ENCODE assay signal across 8 cellular contexts in genomic region chr12:41264281-41264680, GRCh38.
DNase-seq lines count a peak whose midpoint lies in the region; ATAC-seq and TF ChIP-seq lines count a peak whose summit lies in the region.

No MANE protein-coding gene starts in this region.

- no peaks in the 10 kb centered on the region for H3K4me1 ChIP-seq in GM23248 (ENCODE audit: insufficient read depth)
- H3K4me1 ChIP-seq in OCI-LY3 (ENCODE audit: low read length): peaks cover 4% of the 10 kb centered on the region
- no peaks in the 10 kb centered on the region for H3K4me1 ChIP-seq in foreskin keratinocyte

- H3K9me2 ChIP-seq in GM23248 (ENCODE audit: insufficient read depth): no peaks in the 10 kb centered on the region

- H3K79me2 ChIP-seq in GM23248 (ENCODE audit: insufficient read depth) (no peaks in the 10 kb centered on the region), OCI-LY3 (ENCODE audit: low read length) (no peaks in the 10 kb centered on the region)

- no peaks in the 10 kb centered on the region for H3F3A ChIP-seq in GM23248 (ENCODE audit: insufficient read depth)

- in situ Hi-C loops in ACHN (cut with HindIII; ENCODE audit: low pct_ligation_motif_present, low pct_unique_long_range_greater_than_20kb, low sequenced_read_pairs): no loop called here
- in situ Hi-C loops in GM23248 (cut with MboI): no loop called here

- H3K27ac ChIP-seq in GM23248 (no peak overlapping the region), OCI-LY3 (ENCODE audit: low read length) (no peak overlapping the region), foreskin keratinocyte (no peak overlapping the region)

- H3K9ac ChIP-seq in GM23248 (no peak overlapping the region), OCI-LY3 (ENCODE audit: low read length) (no peak overlapping the region)

- H4K20me1 ChIP-seq in GM23248 (ENCODE audit: insufficient read depth) (no peaks in the 10 kb centered on the region), OCI-LY3 (ENCODE audit: insufficient read depth, low read length) (no peaks in the 10 kb centered on the region)

- no peaks in the 10 kb centered on the region for H3K9me3 ChIP-seq in GM23248 (ENCODE audit: low read depth)
- no peaks in the 10 kb centered on the region for H3K9me3 ChIP-seq in OCI-LY3 (ENCODE audit: insufficient read depth, low read length)

- DNase-seq in ACHN (peak; percentile 38), GM23248 (peak; percentile 36), foreskin keratinocyte (no peak), islet precursor cell (no peak)
- no peak for DNase-seq in activated CD8-positive, alpha-beta memory T cell treated with anti-CD3 and anti-CD28 coated beads, Interleukin-2, amount 50 U/mL, for 4 hours
- no peak for DNase-seq in activated T-cell treated with anti-CD3 and anti-CD28 coated beads, Interleukin-2, amount 50 U/mL, for 48 hours

- H3K36me3 ChIP-seq in GM23248 (ENCODE audit: low read depth): no peaks in the 10 kb centered on the region
- no peaks in the 10 kb centered on the region for H3K36me3 ChIP-seq in OCI-LY3 (replicated peaks; ENCODE audit: low read depth, low read length)

- H3K4me3 ChIP-seq in GM23248 (no peak overlapping the region), OCI-LY3 (ENCODE audit: low read length) (no peak overlapping the region)

- TF ChIP-seq CTCF in OCI-LY3 (IDR thresholded peaks at IDR 0.05; ENCODE audit: low read depth, low read length) (peak; percentile 62), foreskin keratinocyte (conservative IDR thresholded peaks at IDR 0.05) (peak; percentile 69)

- H3K27me3 ChIP-seq in GM23248 (replicated peaks; ENCODE audit: insufficient read depth) (0 out of 2 replicates have a peak, but pooled peaks cover 4% of the 10 kb centered on the region), OCI-LY3 (ENCODE audit: low read depth, low read length) (no peaks in the 10 kb centered on the region), foreskin keratinocyte (no peaks in the 10 kb centered on the region)

- no peak overlapping the region for H2AFZ ChIP-seq in GM23248
- H2AFZ ChIP-seq in OCI-LY3 (ENCODE audit: low read depth, low read length): no peak overlapping the region

- peak; percentile 70 for ATAC-seq in foreskin keratinocyte
- no peak for ATAC-seq in GM18498 (IDR thresholded peaks at IDR 0.05; ENCODE audit: unreplicated experiment)

- H3K4me2 ChIP-seq in GM23248 (ENCODE audit: unreplicated experiment): no peak overlapping the region
- no peak overlapping the region for H3K4me2 ChIP-seq in OCI-LY3 (ENCODE audit: low read length)

Comparison
In these comparisons a context has a peak if more than half of its experiments do, and no peak if none do; other contexts are left out.
1. DNase-seq: peak in ACHN (single experiment) and GM23248 (single experiment); none in foreskin keratinocyte (0 of 2), islet precursor cell (single experiment), activated CD8-positive, alpha-beta memory T cell treated with anti-CD3 and anti-CD28 coated beads, Interleukin-2, amount 50 U/mL, for 4 hours (single experiment) and activated T-cell treated with anti-CD3 and anti-CD28 coated beads, Interleukin-2, amount 50 U/mL, for 48 hours (0 of 2).